8 cellular contexts compared by ENCODE assay signal in genomic region chr6:84220809-84221409, GRCh38. TPM values are rescaled to one million over a fixed set of nuclear protein-coding genes. Genes with fewer than 3 reads are reported as not detected.
DNase-seq lines count a peak whose midpoint lies in the region; TF ChIP-seq lines count a peak whose summit lies in the region.
"Had no signal": no experiment of that assay in that cellular context is flagged by ENCODE, and none has a peak within 500 bp of the region (broad histone marks: within the 10 kb centered on the region; RNA-seq: fewer than 3 reads in every experiment).

No MANE protein-coding gene starts in this region.

- H3K27ac ChIP-seq in neural progenitor cell: no peak overlapping the region

- no peaks in the 10 kb centered on the region for H3K27me3 ChIP-seq in neural progenitor cell
- H3K27me3 ChIP-seq in HAP-1 (ENCODE audit: low read depth): no peaks in the 10 kb centered on the region

- no peak overlapping the region for H3K4me3 Mint-ChIP-seq in neural progenitor cell
- H3K4me3 Mint-ChIP-seq: immature natural killer cell had no signal

- H3K27me3 Mint-ChIP-seq in neural progenitor cell (ENCODE audit: insufficient read depth, low read depth): no peaks in the 10 kb centered on the region

- no peaks in the 10 kb centered on the region for H3K79me2 ChIP-seq in neural progenitor cell (ENCODE audit: low read depth)

- peaks cover 15% of the 10 kb centered on the region for H4K20me1 ChIP-seq in neural progenitor cell (ENCODE audit: low read depth)

- H3K4me2 ChIP-seq in neural progenitor cell: no peak overlapping the region

- no peaks in the 10 kb centered on the region for H3K9me3 Mint-ChIP-seq in neural progenitor cell
- H3K9me3 Mint-ChIP-seq: immature natural killer cell had no signal

- no peak overlapping the region for H3K27ac Mint-ChIP-seq in neural progenitor cell
- H3K27ac Mint-ChIP-seq: immature natural killer cell had no signal

- no peak overlapping the region for H2AFZ ChIP-seq in neural progenitor cell (replicated peaks)

- H3K36me3 ChIP-seq in neural progenitor cell (no peaks in the 10 kb centered on the region), HAP-1 (replicated peaks) (no peaks in the 10 kb centered on the region)

- H3K4me3 ChIP-seq in LNCaP clone FGC (ENCODE audit: low read depth, low read length) (no peak overlapping the region), neural progenitor cell (no peak overlapping the region), HAP-1 (no peak overlapping the region)

- in situ Hi-C loops in G401 (cut with HindIII; ENCODE audit: low sequenced_read_pairs): no loop called here
- in situ Hi-C loops in HAP-1 (cut with MboI; ENCODE audit: low sequenced_read_pairs): loop anchor here (10.0 kb wide), 1 partner anchor 336 kb away; no protein-coding TSS in a partner anchor

- peaks cover 6% of the 10 kb centered on the region for H3K4me1 Mint-ChIP-seq in neural progenitor cell

- H3K4me1 ChIP-seq in neural progenitor cell: no peaks in the 10 kb centered on the region
- peaks cover 6% of the 10 kb centered on the region for H3K4me1 ChIP-seq in HAP-1

- peak; percentile 50 for DNase-seq in G401 (ENCODE audit: low spot score)
- peak; percentile 3 for DNase-seq in LNCaP clone FGC (ENCODE audit: low read depth)
- DNase-seq in cerebellar cortex (ENCODE audit: low spot score): peak; percentile 55
- peak; percentile 15 for DNase-seq in neural progenitor cell (ENCODE audit: low spot score)
- DNase-seq in HAP-1 (ENCODE audit: low spot score in 2 of 2): no peak
- DNase-seq in central memory CD4-positive, alpha-beta T cell: no peak
- no peak for DNase-seq in stimulated activated CD4-positive, alpha-beta T cell treated with anti-CD3 and anti-CD28 coated beads, Interleukin-1b, Interleukin-23, amount 100 ng/mL, for 48 hours

- no peaks in the 10 kb centered on the region for H3K9me3 ChIP-seq in neural progenitor cell (ENCODE audit: low read depth)
- no peaks in the 10 kb centered on the region for H3K9me3 ChIP-seq in HAP-1

- H3K36me3 Mint-ChIP-seq in neural progenitor cell: no peaks in the 10 kb centered on the region

- TF ChIP-seq CTCF in LNCaP clone FGC (IDR thresholded peaks at IDR 0.05; ENCODE audit: control insufficient read depth, extremely low read depth, insufficient read depth) (peak; percentile 45), neural progenitor cell (IDR thresholded peaks at IDR 0.05) (peak; percentile 69)

- H3F3A ChIP-seq in neural progenitor cell (ENCODE audit: low read depth): no peaks in the 10 kb centered on the region

- no peak overlapping the region for H3K9ac ChIP-seq in neural progenitor cell

RNA-seq across cellular contexts. Expression of gene CEP162, which starts 6.5 kb away (rescaled TPM):
- 6.3 and 13.1 TPM in 2 replicates for total RNA-seq in G401 (2014; rRNA removed; shearing (Covaris generic))
- 22.0 and 28.8 TPM in 2 replicates for total RNA-seq in neural progenitor cell (ENCODE audit: low replicate concordance)

Comparison
In these comparisons a context has a peak if more than half of its experiments do, and no peak if none do; other contexts are left out.
1. DNase-seq: peak in G401 (single experiment), LNCaP clone FGC (single experiment), cerebellar cortex (single experiment) and neural progenitor cell (single experiment); none in HAP-1 (0 of 2), central memory CD4-positive, alpha-beta T cell (single experiment) and stimulated activated CD4-positive, alpha-beta T cell treated with anti-CD3 and anti-CD28 coated beads, Interleukin-1b, Interleukin-23, amount 100 ng/mL, for 48 hours (single experiment).